12 cellular contexts compared by ENCODE assay signal in genomic region chr4:153534792-153535629, GRCh38.
A peak's percentile ranks its signal among the peaks of the same experiment; 100 is the strongest.
DNase-seq lines count a peak whose midpoint lies in the region; ATAC-seq and TF ChIP-seq lines count a peak whose summit lies in the region.
"Had no signal": no experiment of that assay in that cellular context is flagged by ENCODE, and none has a peak within 500 bp of the region (broad histone marks: within the 10 kb centered on the region; RNA-seq: fewer than 3 reads in every experiment).

No MANE protein-coding gene starts in this region.

- no peaks in the 10 kb centered on the region for H3K27me3 Mint-ChIP-seq in MCF 10A (ENCODE audit: insufficient read depth, unreplicated experiment)
- no peaks in the 10 kb centered on the region for H3K27me3 Mint-ChIP-seq in activated CD8-positive, alpha-beta T cell treated with anti-CD3 and anti-CD28 coated beads for 36 hours

- H3K36me3 Mint-ChIP-seq in MCF 10A (ENCODE audit: insufficient read depth, unreplicated experiment): no peaks in the 10 kb centered on the region
- peaks cover 24% of the 10 kb centered on the region for H3K36me3 Mint-ChIP-seq in activated CD8-positive, alpha-beta T cell treated with anti-CD3 and anti-CD28 coated beads for 36 hours (ENCODE audit: low read depth)

- TF ChIP-seq CTCF in MCF 10A (IDR thresholded peaks at IDR 0.05; ENCODE audit: unreplicated experiment) (no peak), breast epithelium (IDR thresholded peaks at IDR 0.05) (no peak), tibial artery (IDR thresholded peaks at IDR 0.05) (no peak), stomach (IDR thresholded peaks at IDR 0.05) (no peak)
- no peak for TF ChIP-seq CTCF in activated CD8-positive, alpha-beta T cell treated with anti-CD3 and anti-CD28 coated beads for 36 hours (IDR thresholded peaks at IDR 0.05)

- no peak overlapping the region for H3K4me3 Mint-ChIP-seq in MCF 10A (ENCODE audit: unreplicated experiment)
- H3K4me3 Mint-ChIP-seq in activated CD8-positive, alpha-beta T cell treated with anti-CD3 and anti-CD28 coated beads for 36 hours: no peak overlapping the region

- no peak for TF ChIP-seq EP300 in stomach (IDR thresholded peaks at IDR 0.05)

- H3K27me3 ChIP-seq in breast epithelium (no peaks in the 10 kb centered on the region), iPS-18a (ENCODE audit: control insufficient read depth, insufficient read depth, low read length) (no peaks in the 10 kb centered on the region), tibial artery (no peaks in the 10 kb centered on the region), stomach (no peaks in the 10 kb centered on the region)
- H3K27me3 ChIP-seq: gastrocnemius medialis had no signal

- no peaks in the 10 kb centered on the region for H3K36me3 ChIP-seq in breast epithelium
- no peaks in the 10 kb centered on the region for H3K36me3 ChIP-seq in iPS-18a (ENCODE audit: control insufficient read depth, low read depth, low read length)
- H3K36me3 ChIP-seq in tibial artery: no peaks in the 10 kb centered on the region
- H3K36me3 ChIP-seq in stomach: no peaks in the 10 kb centered on the region
- H3K36me3 ChIP-seq: gastrocnemius medialis had no signal

- H3K4me1 Mint-ChIP-seq in MCF 10A (ENCODE audit: insufficient read depth, unreplicated experiment): peaks cover 4% of the 10 kb centered on the region
- peaks cover 80% of the 10 kb centered on the region for H3K4me1 Mint-ChIP-seq in activated CD8-positive, alpha-beta T cell treated with anti-CD3 and anti-CD28 coated beads for 36 hours (ENCODE audit: low read depth)

- H3K4me3 ChIP-seq in breast epithelium (no peak overlapping the region), iPS-18a (ENCODE audit: low read length) (peak overlapping the region; percentile 7), tibial artery (no peak overlapping the region), stomach (no peak overlapping the region)
- H3K4me3 ChIP-seq: gastrocnemius medialis had no signal

- peak overlapping the region; percentile 58 for H3K9ac ChIP-seq in iPS-18a (ENCODE audit: low read length)

- intact Hi-C loops in MCF 10A (cut with micrococcal nuclease) (no loop called here), breast epithelium (cut with DNase I; ENCODE audit: low total_unique reads) (no loop called here), tibial artery (cut with DNase I; ENCODE audit: low total_unique reads) (no loop called here), stomach (cut with DNase I; ENCODE audit: low total_unique reads) (no loop called here)
- intact Hi-C loops in activated CD8-positive, alpha-beta T cell treated with anti-CD3 and anti-CD28 coated beads for 36 hours (cut with micrococcal nuclease): no loop called here

- WGBS in stomach, 5 donors: 80 to 88% (median 82%) methylated on average over 10 of the region's 10 CpGs

- H3K27ac Mint-ChIP-seq in MCF 10A (ENCODE audit: low read depth, unreplicated experiment): peak overlapping the region; percentile 28
- H3K27ac Mint-ChIP-seq in activated CD8-positive, alpha-beta T cell treated with anti-CD3 and anti-CD28 coated beads for 36 hours: peak overlapping the region; percentile 80

- no TSS peak for BruUV-seq in MCF 10A (replicated peaks; lab: Mats Ljungman, UMichigan)

- H3K9me3 Mint-ChIP-seq in MCF 10A (ENCODE audit: unreplicated experiment): no peaks in the 10 kb centered on the region
- no peaks in the 10 kb centered on the region for H3K9me3 Mint-ChIP-seq in activated CD8-positive, alpha-beta T cell treated with anti-CD3 and anti-CD28 coated beads for 36 hours

- H3K9me3 ChIP-seq in breast epithelium: no peaks in the 10 kb centered on the region
- no peaks in the 10 kb centered on the region for H3K9me3 ChIP-seq in iPS-18a (ENCODE audit: control insufficient read depth, low read depth, low read length)
- H3K9me3 ChIP-seq in tibial artery: no peaks in the 10 kb centered on the region
- H3K9me3 ChIP-seq in stomach: no peaks in the 10 kb centered on the region
- H3K9me3 ChIP-seq: gastrocnemius medialis had no signal

- no peak for DNase-seq in MCF 10A (ENCODE audit: unreplicated experiment)
- DNase-seq in breast epithelium (ENCODE audit: low spot score in 2 of 2): no peak
- DNase-seq in activated CD8-positive, alpha-beta T cell treated with anti-CD3 and anti-CD28 coated beads for 36 hours: no peak
- no peak for DNase-seq in tibial artery
- no peak for DNase-seq in stomach
- DNase-seq in NOMO-1 treated with DMSO at 0.1 percent for 48 hours (lab: John Stamatoyannopoulos, UW; ENCODE audit: unreplicated experiment): no peak
- DNase-seq: activated CD4-positive, alpha-beta T cell treated with anti-CD3 and anti-CD28 coated beads, Interleukin-2, amount 50 U/mL, for 48 hours; gastrocnemius medialis; MV-4-11; T-helper 9 cell had no signal

- POLR2A ChIA-PET in MCF 10A (lab: Yijun Ruan, JAX): interaction anchor here (0.9 to 1.3 kb wide), 2 partner anchors 39 to 70 kb away, joined by 3 to 4 read pairs; no protein-coding TSS in a partner anchor
- POLR2A ChIA-PET in activated CD8-positive, alpha-beta T cell treated with anti-CD3 and anti-CD28 coated beads for 36 hours (lab: Charles Lee): interaction anchor here (0.8 to 3.4 kb wide), 12 partner anchors 8 to 68 kb away, joined by 3 to 16 read pairs (median 4); no protein-coding TSS in a partner anchor

- CTCF ChIA-PET in MCF 10A (lab: Yijun Ruan, JAX): interaction anchor here (0.6 to 1.6 kb wide), 4 partner anchors 12 to 1024 kb away, joined by 3 to 4 read pairs (median 3); no protein-coding TSS in a partner anchor
- CTCF ChIA-PET in activated CD8-positive, alpha-beta T cell treated with anti-CD3 and anti-CD28 coated beads for 36 hours (lab: Charles Lee): interaction anchor here (0.6 to 2.4 kb wide), 11 partner anchors 10 to 215 kb away, joined by 3 to 9 read pairs (median 4); partner anchors contain the start of gene TMEM131L

- no peak overlapping the region for H3K27ac ChIP-seq in breast epithelium
- peak overlapping the region; percentile 89 for H3K27ac ChIP-seq in iPS-18a (ENCODE audit: low read length)
- peak overlapping the region; percentile 0 to 17 for H3K27ac ChIP-seq in tibial artery
- H3K27ac ChIP-seq in stomach: no peak overlapping the region

- TF ChIP-seq POLR2A in breast epithelium (IDR thresholded peaks at IDR 0.05) (no peak), stomach (IDR thresholded peaks at IDR 0.05) (no peak)

- H3K4me1 ChIP-seq in breast epithelium (no peaks in the 10 kb centered on the region), iPS-18a (ENCODE audit: control insufficient read depth, low read depth, low read length) (peaks cover 52% of the 10 kb centered on the region), tibial artery (peaks cover 0 to 100% (median 68%) of the 10 kb centered on the region in 4 donors), stomach (peaks cover 17 to 69% (median 40%) of the 10 kb centered on the region in 4 donors)

- no peak for ATAC-seq in activated CD8-positive, alpha-beta T cell treated with anti-CD3 and anti-CD28 coated beads for 36 hours
- no peak for ATAC-seq in HG03457 (IDR thresholded peaks at IDR 0.05; ENCODE audit: unreplicated experiment)
- ATAC-seq: gastrocnemius medialis had no signal

Comparison
In these comparisons a context has a peak if more than half of its experiments do, and no peak if none do; other contexts are left out.
1. H3K27ac ChIP-seq: peak in iPS-18a (single experiment) and tibial artery (2 of 2); none in breast epithelium (0 of 2) and stomach (0 of 5).